ENCODE assay signal across 6 cellular contexts in the genomic region with DNA sequence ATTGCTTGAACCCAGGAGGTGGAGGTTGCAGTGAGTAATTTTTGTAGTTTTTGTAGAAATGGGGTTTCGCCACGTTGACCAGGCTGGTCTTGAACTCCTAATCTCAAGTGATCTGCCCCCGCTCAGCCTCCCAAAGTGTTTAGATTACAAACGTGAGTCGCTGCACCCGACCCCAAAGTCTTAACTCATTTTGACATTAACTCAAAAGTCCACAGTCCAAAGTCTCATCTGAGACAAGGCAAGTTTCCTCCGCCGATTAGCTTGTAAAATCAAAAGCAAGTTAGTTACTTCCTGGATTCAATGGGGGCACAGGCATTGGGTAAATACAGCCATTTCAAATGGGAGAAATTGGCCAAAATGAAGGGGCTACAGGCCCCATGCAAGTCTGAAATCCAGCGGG. TPM values are rescaled to one million over a fixed set of nuclear protein-coding genes. Genes with fewer than 3 reads are reported as not detected.
A peak's percentile ranks its signal among the peaks of the same experiment; 100 is the strongest.
DNase-seq lines count a peak whose midpoint lies in the region; ATAC-seq and TF ChIP-seq lines count a peak whose summit lies in the region.
"Not testable (repeated sequence)": the region's sequence is repeated elsewhere in the genome, so short reads cannot be mapped to it uniquely, and the experiment has no call there.

No MANE protein-coding gene starts in this region.

- H2AFZ ChIP-seq in GM23338; neural progenitor cell (replicated peaks): not testable (repeated sequence)

- POLR2A ChIA-PET in WTC11 (lab: Charles Lee) = not testable (repeated sequence)

- H3K79me2 ChIP-seq in GM23338 (replicated peaks; ENCODE audit: insufficient read depth) = peaks cover 88% of the 10 kb centered on the region
- peaks cover 99% of the 10 kb centered on the region for H3K79me2 ChIP-seq in neural progenitor cell (ENCODE audit: low read depth)

- H3K27ac Mint-ChIP-seq in GM23338, neural progenitor cell: not testable (repeated sequence)
- H3K27ac Mint-ChIP-seq in WTC11 (peak overlapping the region; percentile 88), endodermal cell (peak overlapping the region; percentile 64)

- H3K4me3 Mint-ChIP-seq in GM23338, WTC11, endodermal cell, neural progenitor cell: not testable (repeated sequence)

- not testable (repeated sequence) for H3F3A ChIP-seq in GM23338 (replicated peaks; ENCODE audit: low read depth)
- H3F3A ChIP-seq in neural progenitor cell (ENCODE audit: low read depth) = peaks cover 27% of the 10 kb centered on the region

- intact Hi-C loops in left colon (cut with DNase I, micrococcal nuclease) = not testable (repeated sequence)

- H3K36me3 ChIP-seq in GM23338 (ENCODE audit: insufficient read depth); HUES48 (ENCODE audit: control insufficient read depth, insufficient read depth, low read length); endodermal cell (ENCODE audit: control insufficient read depth, insufficient read depth, low read length); neural progenitor cell: not testable (repeated sequence)

- not testable (repeated sequence) for H3K9ac ChIP-seq in HUES48 (ENCODE audit: low read depth, low read length); endodermal cell (ENCODE audit: extremely low read depth, low read length, poor library complexity, severe bottlenecking); neural progenitor cell

- CTCF ChIA-PET in WTC11 (lab: Charles Lee) = not testable (repeated sequence)

- H3K9me3 Mint-ChIP-seq in GM23338, WTC11, endodermal cell, neural progenitor cell: not testable (repeated sequence)

- not testable (repeated sequence) for H3K27me3 ChIP-seq in GM23338 (ENCODE audit: insufficient read depth); HUES48 (ENCODE audit: control insufficient read depth, insufficient read depth, low read length); endodermal cell (ENCODE audit: control insufficient read depth, insufficient read depth, low read length, poor library complexity, severe bottlenecking); neural progenitor cell

- not testable (repeated sequence) for H3K4me3 ChIP-seq in GM23338; HUES48 (ENCODE audit: low read depth, low read length); endodermal cell (ENCODE audit: low read length); neural progenitor cell

- H3K27me3 Mint-ChIP-seq in GM23338 (ENCODE audit: insufficient read depth, low read depth, poor library complexity); WTC11 (ENCODE audit: low read depth); endodermal cell (ENCODE audit: insufficient read depth); neural progenitor cell (ENCODE audit: insufficient read depth, low read depth): not testable (repeated sequence)

- H3K4me1 Mint-ChIP-seq in GM23338 (peaks cover 21% of the 10 kb centered on the region), WTC11 (peaks cover 31% of the 10 kb centered on the region), endodermal cell (peaks cover 27% of the 10 kb centered on the region), neural progenitor cell (peaks cover 25% of the 10 kb centered on the region)

- ATAC-seq in GM23338, WTC11: not testable (repeated sequence)
- ATAC-seq in left colon = peak; percentile 62

- not testable (repeated sequence) for H3K36me3 Mint-ChIP-seq in GM23338 (ENCODE audit: low read depth); WTC11; endodermal cell (ENCODE audit: low read depth); neural progenitor cell

- TF ChIP-seq CTCF in GM23338 (conservative IDR thresholded peaks at IDR 0.05; ENCODE audit: low read depth in 2 of 2); WTC11 (IDR thresholded peaks at IDR 0.05); endodermal cell (conservative IDR thresholded peaks at IDR 0.05); neural progenitor cell (IDR thresholded peaks at IDR 0.05): not testable (repeated sequence)

- not testable (repeated sequence) for H3K4me1 ChIP-seq in GM23338 (ENCODE audit: insufficient read depth); endodermal cell (ENCODE audit: control insufficient read depth, insufficient read depth, low read length)
- H3K4me1 ChIP-seq in HUES48 (ENCODE audit: control insufficient read depth, insufficient read depth, low read length) = peaks cover 14% of the 10 kb centered on the region
- peaks cover 17% of the 10 kb centered on the region for H3K4me1 ChIP-seq in neural progenitor cell

- 95 to 96% methylated on average over 9 of the region's 9 CpGs for WGBS in endodermal cell (ENCODE audit: insufficient coverage in 1 of 2, insufficient read length in 1 of 2), 2 experiments

- not testable (repeated sequence) for DNase-seq in GM23338 (ENCODE audit: low spot score); WTC11 (ENCODE audit: low spot score); endodermal cell; left colon; neural progenitor cell (ENCODE audit: low spot score)

- not testable (repeated sequence) for H3K4me2 ChIP-seq in GM23338, neural progenitor cell

- not testable (repeated sequence) for H3K9me2 ChIP-seq in GM23338 (ENCODE audit: insufficient read depth)

- H3K9me3 ChIP-seq in HUES48 (ENCODE audit: control insufficient read depth, insufficient read depth, low read length); endodermal cell (ENCODE audit: control insufficient read depth, low read length); neural progenitor cell (ENCODE audit: low read depth): not testable (repeated sequence)

- H4K20me1 ChIP-seq in GM23338 (replicated peaks; ENCODE audit: insufficient read depth) = not testable (repeated sequence)
- H4K20me1 ChIP-seq in neural progenitor cell (ENCODE audit: low read depth) = peaks cover 30% of the 10 kb centered on the region

- peak overlapping the region; percentile 79; the same call in 1 of the 2 replicates for H3K27ac ChIP-seq in GM23338 (ENCODE audit: low read depth)
- peak overlapping the region; percentile 80 for H3K27ac ChIP-seq in HUES48 (ENCODE audit: low read depth, low read length)
- H3K27ac ChIP-seq in endodermal cell (ENCODE audit: low read depth, low read length) = not testable (repeated sequence)
- H3K27ac ChIP-seq in neural progenitor cell = peak overlapping the region; percentile 66

RNA-seq across cellular contexts. Expression of gene DENND4C, which starts 19.9 kb away (rescaled TPM):
- total RNA-seq in GM23338 (2014; rRNA removed; shearing (Covaris generic)) = 30.8 and 43.7 TPM in 2 replicates
- 5.2 and 6.4 TPM in 2 replicates for polyA plus RNA-seq in GM23338 (2016; fragmentation: Nextera tagmentation; extraction: Ambion mirVana)
- total RNA-seq in WTC11 (2021) (21.0 to 22.6 TPM (median 21.7 TPM) in 3 replicates), endodermal cell (10 to 100 TPM; 25.4 to 27.2 TPM), left colon (10 to 100 TPM; 59.6 to 67.0 TPM), neural progenitor cell (ENCODE audit: low replicate concordance) (40.7 and 73.4 TPM in 2 replicates)
- 18.5 TPM for polyA plus RNA-seq in endodermal cell (2013, experiment 1 of 2)
- polyA plus RNA-seq in endodermal cell (2013, experiment 2 of 2) = 19.5 TPM
